In genomic region chr20:20489623-20490341, GRCh38 we compare ENCODE assay signal across 11 cellular contexts.
A peak's percentile ranks its signal among the peaks of the same experiment; 100 is the strongest.
DNase-seq lines count a peak whose midpoint lies in the region; ATAC-seq, FAIRE-seq and TF ChIP-seq lines count a peak whose summit lies in the region.
"Had no signal": no experiment of that assay in that cellular context is flagged by ENCODE, and none has a peak within 500 bp of the region (broad histone marks: within the 10 kb centered on the region; RNA-seq: fewer than 3 reads in every experiment).

No MANE protein-coding gene starts in this region.

- no peak overlapping the region for H2AFZ ChIP-seq in SK-N-SH (ENCODE audit: low read depth)

- no peak overlapping the region for H3K4me2 ChIP-seq in SK-N-SH

- no peaks in the 10 kb centered on the region for H3K79me2 ChIP-seq in SK-N-SH (ENCODE audit: insufficient read depth)

- H3K4me3 Mint-ChIP-seq in brain = peak overlapping the region in 2 of 5 experiments; percentile 21 to 47
- H3K4me3 Mint-ChIP-seq: dendritic cell treated with granulocyte-macrophage colony-stimulating factor and Interleukin-4, amounts not matched to agents 40 ng/mL and 50 ng/mL, for 4 days had no signal

- H3K36me3 Mint-ChIP-seq in brain = peaks cover 39% of the 10 kb centered on the region

- DNase-seq in effector CD4-positive, alpha-beta T cell = no peak
- DNase-seq in hepatic stellate cell (ENCODE audit: low spot score) (no peak), H54 (ENCODE audit: insufficient read length, low spot score) (no peak), SK-N-SH (no peak)
- DNase-seq: NCI-H510A treated with DMSO at 0.1 percent for 48 hours had no signal

- CTCF ChIA-PET in SK-N-SH (lab: Yijun Ruan, JAX) = interaction anchor here (1.5 kb wide), 1 partner anchor 252 kb away, joined by 3 read pairs; no protein-coding TSS in a partner anchor

- 88% methylated on average over 6 of the region's 6 CpGs for WGBS in SK-N-SH (ENCODE audit: low lambda C conversion rate)

- no peak for FAIRE-seq in H54 (lab: Jason Lieb, UNC)

- peak overlapping the region in 4 of 5 experiments; percentile 22 to 91 (median 74) for H3K27ac Mint-ChIP-seq in brain
- H3K27ac Mint-ChIP-seq: dendritic cell treated with granulocyte-macrophage colony-stimulating factor and Interleukin-4, amounts not matched to agents 40 ng/mL and 50 ng/mL, for 4 days; natural killer cell treated with Interleukin-12 subunit alpha and Interleukin-12 subunit beta and Interleukin-15 and Interleukin-18, amount 100 ng/mL, for 72 hours had no signal

- TF ChIP-seq RAD21 in SK-N-SH (IDR thresholded peaks at IDR 0.05; ENCODE audit: low read length) = no peak

- TF ChIP-seq CTCF in brain (conservative IDR thresholded peaks at IDR 0.05) (no peak), SK-N-SH (IDR thresholded peaks at IDR 0.05) (no peak)

- no peak for TF ChIP-seq POLR2A in H54 (IDR thresholded peaks at IDR 0.05; ENCODE audit: low read depth, low read length)

- H3K27ac ChIP-seq in SK-N-SH (ENCODE audit: low read depth in 2 of 2, low read length in 1 of 2) = no peak overlapping the region

- peaks cover 0 to 17% of the 10 kb centered on the region in 2 experiments; a peak in 2 of 4 replicates for H3K4me1 ChIP-seq in SK-N-SH (ENCODE audit: control insufficient read depth in 1 of 2, insufficient read depth in 2 of 2, low read depth in 1 of 2, low read length in 1 of 2)

- no peak overlapping the region for H3K9ac ChIP-seq in SK-N-SH

- no peaks in the 10 kb centered on the region for H3K27me3 ChIP-seq in SK-N-SH (ENCODE audit: insufficient read depth)

- H3K4me3 ChIP-seq in SK-N-SH (ENCODE audit: low read depth in 2 of 2, low read length in 1 of 2) = no peak overlapping the region

- no peak for TF ChIP-seq EP300 in SK-N-SH (IDR thresholded peaks at IDR 0.05; ENCODE audit: borderline replicate concordance in 1 of 2, low read depth in 1 of 2, low read length in 1 of 2)

- peaks cover 63% of the 10 kb centered on the region for H3K4me1 Mint-ChIP-seq in brain

- POLR2A ChIA-PET in SK-N-SH (lab: Yijun Ruan, JAX) = no interaction called here

- H3K27me3 Mint-ChIP-seq in brain = peaks cover 2% of the 10 kb centered on the region
- H3K27me3 Mint-ChIP-seq: dendritic cell treated with granulocyte-macrophage colony-stimulating factor and Interleukin-4, amounts not matched to agents 40 ng/mL and 50 ng/mL, for 4 days; natural killer cell treated with Interleukin-12 subunit alpha and Interleukin-12 subunit beta and Interleukin-15 and Interleukin-18, amount 100 ng/mL, for 72 hours had no signal

- ATAC-seq in GM18517 (IDR thresholded peaks at IDR 0.05; ENCODE audit: unreplicated experiment) (peak; percentile 32), GM21390 (IDR thresholded peaks at IDR 0.05; ENCODE audit: unreplicated experiment) (peak; percentile 31), HG03103 (IDR thresholded peaks at IDR 0.05; ENCODE audit: low read depth, unreplicated experiment) (peak; percentile 62)
- ATAC-seq: natural killer cell treated with Interleukin-12 subunit alpha and Interleukin-12 subunit beta and Interleukin-15 and Interleukin-18, amount 100 ng/mL, for 72 hours had no signal

- H4K20me1 ChIP-seq in SK-N-SH (ENCODE audit: insufficient read depth) = no peaks in the 10 kb centered on the region

- H3F3A ChIP-seq in SK-N-SH (replicated peaks; ENCODE audit: insufficient read depth) = no peaks in the 10 kb centered on the region

- H3K9me3 Mint-ChIP-seq in brain = peaks cover 4 to 9% (median 7%) of the 10 kb centered on the region in 5 experiments
- H3K9me3 Mint-ChIP-seq: dendritic cell treated with granulocyte-macrophage colony-stimulating factor and Interleukin-4, amounts not matched to agents 40 ng/mL and 50 ng/mL, for 4 days; natural killer cell treated with Interleukin-12 subunit alpha and Interleukin-12 subunit beta and Interleukin-15 and Interleukin-18, amount 100 ng/mL, for 72 hours had no signal

- no peaks in the 10 kb centered on the region for H3K9me2 ChIP-seq in SK-N-SH

- no peaks in the 10 kb centered on the region for H3K9me3 ChIP-seq in SK-N-SH

- H3K36me3 ChIP-seq in SK-N-SH (replicated peaks in 1 of 2; ENCODE audit: control insufficient read depth in 1 of 2, insufficient read depth in 2 of 2, low read length in 1 of 2) = peaks cover 0 to under 1% of the 10 kb centered on the region in 2 experiments

TF ChIP-seq in SK-N-SH, 30 proteins besides CTCF, POLR2A, EP300 and RAD21:
- no peak for TF ChIP-seq NFIC (IDR thresholded peaks at IDR 0.05; ENCODE audit: borderline replicate concordance)
- no peak for TF ChIP-seq USF2 (IDR thresholded peaks at IDR 0.05; ENCODE audit: borderline replicate concordance, low read depth, low read length)
- no peak for TF ChIP-seq EZH2phosphoT487 (IDR thresholded peaks at IDR 0.05; ENCODE audit: borderline replicate concordance, low read depth)
- TF ChIP-seq CHD2 (IDR thresholded peaks at IDR 0.05; ENCODE audit: low read length, partially characterized antibody) = no peak
- no peak for TF ChIP-seq RFX5 (IDR thresholded peaks at IDR 0.05; ENCODE audit: low read length)
- no peak for TF ChIP-seq JUND (IDR thresholded peaks at IDR 0.05)
- no peak for TF ChIP-seq PBX3 (IDR thresholded peaks at IDR 0.05)
- no peak for TF ChIP-seq RXRA (IDR thresholded peaks at IDR 0.05; ENCODE audit: borderline replicate concordance, low read depth)
